ENCODE assay signal across 1 cellular context in the genomic region with DNA sequence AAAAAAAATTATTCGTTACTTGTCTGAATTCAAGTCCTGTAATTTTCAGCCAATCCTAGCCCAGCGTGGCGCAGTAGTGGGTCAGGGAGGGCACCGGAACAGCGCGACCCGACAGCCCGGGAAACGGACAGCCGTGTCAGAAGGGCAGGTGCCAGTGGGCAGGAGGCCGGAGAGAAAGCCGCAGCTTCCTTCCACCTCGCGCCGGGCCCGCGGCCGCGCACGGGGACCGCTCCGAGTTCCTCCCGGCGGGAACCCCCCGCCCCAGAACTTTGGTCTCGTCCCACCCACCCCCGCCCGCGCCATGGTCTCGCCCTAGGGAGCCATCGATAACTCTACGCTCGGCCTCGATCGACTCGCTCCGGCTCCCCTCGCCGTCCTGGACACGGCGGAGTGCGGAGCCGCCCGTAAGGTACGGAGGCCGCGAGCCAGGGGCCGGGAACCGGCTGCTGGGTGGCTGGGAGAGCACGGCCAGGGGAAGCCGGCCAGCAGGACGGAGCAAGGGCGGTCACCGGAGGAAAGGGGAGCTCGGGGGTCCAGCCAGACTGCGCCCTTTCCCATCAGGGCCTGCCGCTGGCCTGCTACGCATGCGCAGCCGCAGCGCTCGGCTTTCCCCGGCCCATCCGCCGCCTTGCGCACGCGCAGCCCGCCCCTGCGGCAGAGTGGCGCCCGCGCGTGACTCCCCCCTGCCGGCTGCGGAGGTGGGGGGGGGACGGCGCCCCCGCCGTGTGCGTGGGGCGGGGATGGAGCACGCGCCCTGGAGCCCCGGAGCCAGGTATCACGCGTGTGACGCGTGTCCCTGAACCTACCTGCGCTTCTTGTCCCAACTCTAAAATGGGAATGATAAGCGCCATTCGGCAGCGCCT.
TF ChIP-seq lines count a peak whose summit lies in the region.

MLST8 (plus strand) TSS at position 351 of the 863 bp plus-strand sequence. CDS start 632 bp downstream, outside the sequence.

TF ChIP-seq in HEK293, 187 proteins besides CTCF, POLR2A, EP300 and RAD21 (continued from another document):
- TF ChIP-seq ZBTB11 (tag by site-specific recombination; conservative IDR thresholded peaks at IDR 0.05; ENCODE audit: low read depth) (peak; percentile 34; the same call in 1 of the 2 replicates), REPIN1 (tag by site-specific recombination; IDR thresholded peaks at IDR 0.05; ENCODE audit: low read depth) (no peak), ZNF239 (tag by site-specific recombination; IDR thresholded peaks at IDR 0.05) (peak; percentile 18; the same call in 1 of the 2 replicates), SCRT2 (tag by site-specific recombination; IDR thresholded peaks at IDR 0.05) (no peak), AEBP2 (tag by site-specific recombination; IDR thresholded peaks at IDR 0.05; ENCODE audit: borderline replicate concordance) (no peak), ZNF660 (tag by site-specific recombination; IDR thresholded peaks at IDR 0.05) (peak; percentile 78; the same call in 1 of the 2 replicates), ZSCAN18 (tag by site-specific recombination; IDR thresholded peaks at IDR 0.05) (no peak), ZBTB6 (tag by site-specific recombination; IDR thresholded peaks at IDR 0.05) (0 out of 2 replicates have a peak, but pooled peaks have one; percentile 3), ZNF555 (tag by site-specific recombination; conservative IDR thresholded peaks at IDR 0.05) (no peak)
- TF ChIP-seq, protein P1, sequence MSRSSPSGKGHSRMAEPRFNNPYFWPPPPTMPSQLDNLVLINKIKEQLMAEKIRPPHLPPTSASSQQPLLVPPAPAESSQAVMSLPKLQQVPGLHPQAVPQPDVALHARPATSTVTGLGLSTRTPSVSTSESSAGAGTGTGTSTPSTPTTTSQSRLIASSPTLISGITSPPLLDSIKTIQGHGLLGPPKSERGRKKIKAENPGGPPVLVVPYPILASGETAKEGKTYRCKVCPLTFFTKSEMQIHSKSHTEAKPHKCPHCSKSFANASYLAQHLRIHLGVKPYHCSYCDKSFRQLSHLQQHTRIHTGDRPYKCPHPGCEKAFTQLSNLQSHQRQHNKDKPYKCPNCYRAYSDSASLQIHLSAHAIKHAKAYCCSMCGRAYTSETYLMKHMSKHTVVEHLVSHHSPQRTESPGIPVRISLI (tag by site-specific recombination; IDR thresholded peaks at IDR 0.05), result peak; percentile 61; the same call in 1 of the 2 replicates
- TF ChIP-seq, protein P2, sequence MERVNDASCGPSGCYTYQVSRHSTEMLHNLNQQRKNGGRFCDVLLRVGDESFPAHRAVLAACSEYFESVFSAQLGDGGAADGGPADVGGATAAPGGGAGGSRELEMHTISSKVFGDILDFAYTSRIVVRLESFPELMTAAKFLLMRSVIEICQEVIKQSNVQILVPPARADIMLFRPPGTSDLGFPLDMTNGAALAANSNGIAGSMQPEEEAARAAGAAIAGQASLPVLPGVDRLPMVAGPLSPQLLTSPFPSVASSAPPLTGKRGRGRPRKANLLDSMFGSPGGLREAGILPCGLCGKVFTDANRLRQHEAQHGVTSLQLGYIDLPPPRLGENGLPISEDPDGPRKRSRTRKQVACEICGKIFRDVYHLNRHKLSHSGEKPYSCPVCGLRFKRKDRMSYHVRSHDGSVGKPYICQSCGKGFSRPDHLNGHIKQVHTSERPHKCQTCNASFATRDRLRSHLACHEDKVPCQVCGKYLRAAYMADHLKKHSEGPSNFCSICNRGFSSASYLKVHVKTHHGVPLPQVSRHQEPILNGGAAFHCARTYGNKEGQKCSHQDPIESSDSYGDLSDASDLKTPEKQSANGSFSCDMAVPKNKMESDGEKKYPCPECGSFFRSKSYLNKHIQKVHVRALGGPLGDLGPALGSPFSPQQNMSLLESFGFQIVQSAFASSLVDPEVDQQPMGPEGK (tag by site-specific recombination; IDR thresholded peaks at IDR 0.05), result peak; percentile 97
